ENCODE assay signal across 12 cellular contexts in the genomic region with DNA sequence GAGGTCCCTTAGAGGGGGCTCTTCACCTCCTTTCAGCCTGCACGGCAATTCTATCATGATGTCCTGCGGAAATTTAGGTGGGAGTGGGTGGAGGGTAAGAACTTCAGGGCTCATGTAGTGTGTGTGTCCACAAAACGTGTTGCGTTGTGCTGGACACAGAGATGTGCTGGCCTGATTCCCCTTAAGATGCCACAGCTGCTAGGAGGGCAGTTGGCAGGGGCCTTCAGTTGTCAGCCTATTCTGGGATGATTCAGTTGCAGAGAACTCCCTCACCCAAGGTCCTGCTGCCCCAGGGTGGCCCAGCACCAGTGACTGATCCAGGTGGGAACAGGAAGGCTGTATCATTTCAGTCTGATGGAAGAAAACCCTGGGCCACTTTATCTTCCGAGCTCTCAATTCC. TPM values are rescaled to one million over a fixed set of nuclear protein-coding genes. Genes with fewer than 3 reads are reported as not detected.
DNase-seq lines count a peak whose midpoint lies in the region; ATAC-seq and TF ChIP-seq lines count a peak whose summit lies in the region.
"Had no signal": no experiment of that assay in that cellular context is flagged by ENCODE, and none has a peak within 500 bp of the region (broad histone marks: within the 10 kb centered on the region; RNA-seq: fewer than 3 reads in every experiment).

No MANE protein-coding gene starts in this region.

- peak overlapping the region; percentile 99 for H3K4me3 ChIP-seq in OCI-LY1 (ENCODE audit: low read depth, low read length, poor library complexity, severe bottlenecking)
- peak overlapping the region; percentile 91 for H3K4me3 ChIP-seq in neural progenitor cell
- no peak overlapping the region for H3K4me3 ChIP-seq in HAP-1

- in situ Hi-C loops in HAP-1 (cut with MboI; ENCODE audit: low sequenced_read_pairs), result no loop called here

- H3K27ac ChIP-seq in OCI-LY1 (ENCODE audit: low read depth, low read length, poor library complexity, severe bottlenecking), result peak overlapping the region; percentile 79
- no peak overlapping the region for H3K27ac ChIP-seq in neural progenitor cell

- H3K9me2 ChIP-seq in OCI-LY1 (ENCODE audit: low read depth, low read length), result no peaks in the 10 kb centered on the region

- peaks cover 46% of the 10 kb centered on the region for H3K4me1 Mint-ChIP-seq in brain
- H3K4me1 Mint-ChIP-seq in neural progenitor cell, result peaks cover 29% of the 10 kb centered on the region

- H3K36me3 Mint-ChIP-seq in brain, result no peaks in the 10 kb centered on the region
- peaks cover 15% of the 10 kb centered on the region for H3K36me3 Mint-ChIP-seq in neural progenitor cell

- H3K79me2 ChIP-seq in OCI-LY1 (ENCODE audit: insufficient read depth, low read length), result peaks cover 35% of the 10 kb centered on the region
- H3K79me2 ChIP-seq in neural progenitor cell (ENCODE audit: low read depth), result peaks cover 40% of the 10 kb centered on the region

- H3F3A ChIP-seq in OCI-LY1 (ENCODE audit: insufficient read depth, low read length) (no peaks in the 10 kb centered on the region), neural progenitor cell (ENCODE audit: low read depth) (peaks cover 10% of the 10 kb centered on the region)

- H3K27ac Mint-ChIP-seq in brain (peak overlapping the region in 3 of 5 experiments; percentile 92 to 97 (median 95)), neural progenitor cell (no peak overlapping the region)

- intact Hi-C loops in Right ventricle myocardium superior (cut with DNase I), result no loop called here

- H3K4me2 ChIP-seq in OCI-LY1 (ENCODE audit: low read length) (peak overlapping the region; percentile 71; the same call in 1 of the 2 replicates), neural progenitor cell (peak overlapping the region; percentile 81)

- H4K20me1 ChIP-seq in OCI-LY1 (ENCODE audit: insufficient read depth, low read length), result no peaks in the 10 kb centered on the region
- H4K20me1 ChIP-seq in neural progenitor cell (ENCODE audit: low read depth), result peaks cover 35% of the 10 kb centered on the region

- H3K36me3 ChIP-seq in OCI-LY1 (ENCODE audit: insufficient read depth, low read length), result peaks cover 37% of the 10 kb centered on the region
- H3K36me3 ChIP-seq in neural progenitor cell, result peaks cover 14% of the 10 kb centered on the region
- peaks cover 40% of the 10 kb centered on the region for H3K36me3 ChIP-seq in HAP-1 (replicated peaks)

- H3K9me3 ChIP-seq in OCI-LY1 (ENCODE audit: low read length) (no peaks in the 10 kb centered on the region; the same call in 1 of the 2 replicates), neural progenitor cell (ENCODE audit: low read depth) (no peaks in the 10 kb centered on the region), HAP-1 (no peaks in the 10 kb centered on the region)

- TF ChIP-seq CTCF in OCI-LY1 (IDR thresholded peaks at IDR 0.05; ENCODE audit: low read length), result no peak
- no peak for TF ChIP-seq CTCF in brain (conservative IDR thresholded peaks at IDR 0.05)
- TF ChIP-seq CTCF in neural progenitor cell (IDR thresholded peaks at IDR 0.05), result no peak

- H2AFZ ChIP-seq in OCI-LY1 (ENCODE audit: low read length) (no peak overlapping the region), neural progenitor cell (replicated peaks) (no peak overlapping the region)

- H3K27me3 ChIP-seq in OCI-LY1 (ENCODE audit: insufficient read depth, low read length) (no peaks in the 10 kb centered on the region), neural progenitor cell (no peaks in the 10 kb centered on the region), HAP-1 (ENCODE audit: low read depth) (no peaks in the 10 kb centered on the region)

- peak overlapping the region; percentile 91 to 99 (median 94) for H3K4me3 Mint-ChIP-seq in brain
- H3K4me3 Mint-ChIP-seq in neural progenitor cell, result peak overlapping the region; percentile 99

- H3K27me3 Mint-ChIP-seq in brain (peaks cover 7% of the 10 kb centered on the region), neural progenitor cell (ENCODE audit: insufficient read depth, low read depth) (peaks cover 4% of the 10 kb centered on the region)

- peaks cover 32% of the 10 kb centered on the region for H3K4me1 ChIP-seq in OCI-LY1 (ENCODE audit: insufficient read depth, low read length, severe bottlenecking)
- H3K4me1 ChIP-seq in neural progenitor cell, result peaks cover 33% of the 10 kb centered on the region
- peaks cover 14% of the 10 kb centered on the region for H3K4me1 ChIP-seq in HAP-1

- no peak overlapping the region; the same call in 1 of the 2 replicates for H3K9ac ChIP-seq in OCI-LY1 (ENCODE audit: low read length)
- no peak overlapping the region for H3K9ac ChIP-seq in neural progenitor cell

- H3K9me3 Mint-ChIP-seq in brain (no peaks in the 10 kb centered on the region), neural progenitor cell (no peaks in the 10 kb centered on the region)

- peak; percentile 15 for DNase-seq in NCI-H748 (lab: John Stamatoyannopoulos, UW; ENCODE audit: unreplicated experiment)
- no peak for DNase-seq in NCI-H748 treated with DMSO at 0.1 percent for 48 hours (lab: John Stamatoyannopoulos, UW)
- no peak for DNase-seq in neural progenitor cell (ENCODE audit: low spot score)
- no peak for DNase-seq in HAP-1 (ENCODE audit: low spot score in 2 of 2)
- DNase-seq in Right ventricle myocardium superior, result no peak
- no peak for DNase-seq in NCI-H1092 (lab: John Stamatoyannopoulos, UW)
- DNase-seq: 8988T; NCI-H774; stimulated activated CD8-positive, alpha-beta memory T cell treated with anti-CD3 and anti-CD28 coated beads, Interleukin-4, amount 100 ng/mL, for 48 hours; T1000 had no signal

- no peak for ATAC-seq in Right ventricle myocardium superior (ENCODE audit: poor library complexity)

RNA-seq across cellular contexts. Expression of a gene that starts 1.0 kb away (rescaled TPM):
- 18.9 TPM for polyA plus RNA-seq in brain (ENCODE audit: insufficient read depth, low read depth, low replicate concordance)
- total RNA-seq in neural progenitor cell (ENCODE audit: low replicate concordance) (101 and 109 TPM in 2 replicates), Right ventricle myocardium superior (0.40 TPM)

Comparison
In these comparisons a context has a peak if more than half of its experiments do, and no peak if none do; other contexts are left out.
1. RNA of a gene that starts 1.0 kb away (total RNA-seq): 101 to 109 TPM in neural progenitor cell; 0.40 TPM in Right ventricle myocardium superior (single experiment); every median in the first group is over 10 times any median in the second.